In genomic region chr1:173870252-173871075, GRCh38 we compare ENCODE assay signal across 9 cellular contexts. TPM values are rescaled to one million over a fixed set of nuclear protein-coding genes. Genes with fewer than 3 reads are reported as not detected.
DNase-seq lines count a peak whose midpoint lies in the region; ATAC-seq, FAIRE-seq and TF ChIP-seq lines count a peak whose summit lies in the region.
"Had no signal": no experiment of that assay in that cellular context is flagged by ENCODE, and none has a peak within 500 bp of the region (broad histone marks: within the 10 kb centered on the region; RNA-seq: fewer than 3 reads in every experiment).

No MANE protein-coding gene starts in this region.

- FAIRE-seq in A549 (lab: Jason Lieb, UNC) = no peak

- POLR2A ChIA-PET in A549 (lab: Yijun Ruan, JAX) = no interaction called here

- 93% methylated on average over 15 of the region's 15 CpGs for WGBS in A549 (ENCODE audit: missing lambda C conversion rate)

- DNase-seq in A549 (ENCODE audit: low read depth in 1 of 2, low spot score in 1 of 2) (no peak), SK-MEL-5 (ENCODE audit: low read depth, low spot score) (peak; percentile 81), inferior parietal cortex (ENCODE audit: extremely low spot score) (peak; percentile 60), ACHN (no peak), SHP77 (lab: John Stamatoyannopoulos, UW) (no peak), NCI-H748 (lab: John Stamatoyannopoulos, UW; ENCODE audit: unreplicated experiment) (no peak), G401 (ENCODE audit: low spot score) (no peak)

- no peak overlapping the region for H3K4me3 ChIP-seq in A549
- H3K4me3 ChIP-seq: ovary had no signal

- no peak for TF ChIP-seq EP300 in A549 (IDR thresholded peaks at IDR 0.05)

- no peak for TF ChIP-seq RAD21 in A549 (conservative IDR thresholded peaks at IDR 0.05 in 1 of 2, IDR thresholded peaks at IDR 0.05 in 1 of 2)

- no peak overlapping the region for H3K4me2 ChIP-seq in A549

- ATAC-seq in A549 (no peak), GM18861 (IDR thresholded peaks at IDR 0.05; ENCODE audit: unreplicated experiment) (peak; percentile 35)

- H3K9me3 ChIP-seq in A549 = no peaks in the 10 kb centered on the region
- H3K9me3 ChIP-seq: ovary had no signal

- in situ Hi-C loops in SK-MEL-5 (cut with HindIII; ENCODE audit: low pct_unique_long_range_greater_than_20kb, low sequenced_read_pairs) = no loop called here
- in situ Hi-C loops in ACHN (cut with HindIII; ENCODE audit: low pct_ligation_motif_present, low pct_unique_long_range_greater_than_20kb, low sequenced_read_pairs) = no loop called here
- in situ Hi-C loops in G401 (cut with HindIII; ENCODE audit: low sequenced_read_pairs) = loop anchor here (10.0 kb wide), 1 partner anchor 54 kb away; no protein-coding TSS in a partner anchor

- TF ChIP-seq POLR2A in A549 (IDR thresholded peaks at IDR 0.05; ENCODE audit: low read length) = no peak

- TF ChIP-seq CTCF in A549 (IDR thresholded peaks at IDR 0.05) = no peak

- no peak overlapping the region for H3K27ac ChIP-seq in A549

- CTCF ChIA-PET in A549 (lab: Yijun Ruan, JAX) = interaction anchor here (0.6 to 2.6 kb wide), 4 partner anchors 8 to 479 kb away, joined by 3 to 14 read pairs (median 4); no protein-coding TSS in a partner anchor

- H3K4me1 ChIP-seq in A549 = peaks cover 7% of the 10 kb centered on the region

TF ChIP-seq in A549, 52 proteins besides CTCF, POLR2A, EP300 and RAD21:
- TF ChIP-seq MAFK (IDR thresholded peaks at IDR 0.05; ENCODE audit: partially characterized antibody) = peak; percentile 38
- TF ChIP-seq CHD2 (IDR thresholded peaks at IDR 0.05; ENCODE audit: low read length, partially characterized antibody) = no peak

RNA-seq across cellular contexts. Expression of gene ZBTB37, which starts 2.3 kb away (rescaled TPM):
- polyA plus RNA-seq in A549 (2011; rRNA removed) (3.0 TPM in 2 replicates), A549 (2017; fragmentation: RNase III; extraction: RNeasy Plus Mini Kit Qiagen cat#74134 plus additional on column Dnase treatment) (1.0 to 1.3 TPM (median 1.1 TPM) in 3 replicates)
- 0.33 and 0.60 TPM in 2 replicates for polyA plus RNA-seq in A549 (2012; cell fraction: cytosol; rRNA removed)
- 0.52 and 0.72 TPM in 2 replicates for polyA plus RNA-seq in A549 (2012; cell fraction: nucleus; rRNA removed)
- 13.4 and 15.1 TPM in 2 replicates for polyA minus RNA-seq in A549 (2011; rRNA and poly(A)+ RNA removed)
- 8.0 and 8.3 TPM in 2 replicates for total RNA-seq in SK-MEL-5 (2014; rRNA removed; shearing (Covaris generic))
- polyA plus RNA-seq in SK-MEL-5 (2015; cell fraction: cytosol; rRNA removed) = 2.0 TPM in 2 replicates
- polyA plus RNA-seq in SK-MEL-5 (2015; cell fraction: nucleus; rRNA removed) = 9.6 and 11.7 TPM in 2 replicates
- total RNA-seq in G401 (2014; rRNA removed; shearing (Covaris generic)) = 2.3 and 5.2 TPM in 2 replicates

RNA-seq across cellular contexts. Expression of gene GAS5, which starts 2.7 kb away (rescaled TPM):
- polyA plus RNA-seq in A549 (2011; rRNA removed) (1,735 and 1,903 TPM in 2 replicates), A549 (2017; fragmentation: RNase III; extraction: RNeasy Plus Mini Kit Qiagen cat#74134 plus additional on column Dnase treatment) (376 to 421 TPM (median 410 TPM) in 3 replicates)
- polyA plus RNA-seq in A549 (2012; cell fraction: cytosol; rRNA removed) = 363 and 466 TPM in 2 replicates
- polyA plus RNA-seq in A549 (2012; cell fraction: nucleus; rRNA removed) = 357 and 566 TPM in 2 replicates
- polyA minus RNA-seq in A549 (2011; rRNA and poly(A)+ RNA removed) = 384 and 446 TPM in 2 replicates
- 588 and 660 TPM in 2 replicates for total RNA-seq in SK-MEL-5 (2014; rRNA removed; shearing (Covaris generic))
- 242 and 314 TPM in 2 replicates for polyA plus RNA-seq in SK-MEL-5 (2015; cell fraction: cytosol; rRNA removed)
- polyA plus RNA-seq in SK-MEL-5 (2015; cell fraction: nucleus; rRNA removed) = 2,289 and 2,695 TPM in 2 replicates
- total RNA-seq in G401 (2014; rRNA removed; shearing (Covaris generic)) = 490 and 492 TPM in 2 replicates

RNA-seq across cellular contexts. Expression of gene CENPL, which starts 45.8 kb away (rescaled TPM):
- 15.6 and 20.2 TPM in 2 replicates for polyA plus RNA-seq in A549 (2011; rRNA removed)
- polyA plus RNA-seq in A549 (2012; cell fraction: cytosol; rRNA removed) = 5.8 and 6.4 TPM in 2 replicates
- 2.6 and 3.2 TPM in 2 replicates for polyA plus RNA-seq in A549 (2012; cell fraction: nucleus; rRNA removed)
- polyA plus RNA-seq in A549 (2017; fragmentation: RNase III; extraction: RNeasy Plus Mini Kit Qiagen cat#74134 plus additional on column Dnase treatment) = 10.8 to 12.5 TPM (median 11.3 TPM) in 3 replicates
- 12.7 and 15.4 TPM in 2 replicates for polyA minus RNA-seq in A549 (2011; rRNA and poly(A)+ RNA removed)
- total RNA-seq in SK-MEL-5 (2014; rRNA removed; shearing (Covaris generic)) = 24.0 and 28.0 TPM in 2 replicates
- polyA plus RNA-seq in SK-MEL-5 (2015; cell fraction: cytosol; rRNA removed) = 13.8 and 15.2 TPM in 2 replicates
- polyA plus RNA-seq in SK-MEL-5 (2015; cell fraction: nucleus; rRNA removed) = 11.8 and 18.5 TPM in 2 replicates
- 19.0 and 32.2 TPM in 2 replicates for total RNA-seq in G401 (2014; rRNA removed; shearing (Covaris generic))

RNA-seq across cellular contexts. Expression of gene DARS2, which starts 46.0 kb away (rescaled TPM):
- polyA plus RNA-seq in A549 (2011; rRNA removed) = 67.0 and 70.4 TPM in 2 replicates
- polyA plus RNA-seq in A549 (2012; cell fraction: cytosol; rRNA removed) = 25.1 and 26.1 TPM in 2 replicates
- 19.9 and 31.3 TPM in 2 replicates for polyA plus RNA-seq in A549 (2012; cell fraction: nucleus; rRNA removed)
- polyA plus RNA-seq in A549 (2017; fragmentation: RNase III; extraction: RNeasy Plus Mini Kit Qiagen cat#74134 plus additional on column Dnase treatment) = 42.9 to 43.3 TPM (median 43.1 TPM) in 3 replicates
- polyA minus RNA-seq in A549 (2011; rRNA and poly(A)+ RNA removed) = 50.1 and 53.4 TPM in 2 replicates
- total RNA-seq in SK-MEL-5 (2014; rRNA removed; shearing (Covaris generic)) = 38.6 and 49.5 TPM in 2 replicates
- polyA plus RNA-seq in SK-MEL-5 (2015; cell fraction: cytosol; rRNA removed) = 44.6 and 54.8 TPM in 2 replicates
- 32.5 and 34.6 TPM in 2 replicates for polyA plus RNA-seq in SK-MEL-5 (2015; cell fraction: nucleus; rRNA removed)
- total RNA-seq in G401 (2014; rRNA removed; shearing (Covaris generic)) = 36.5 and 40.1 TPM in 2 replicates

RNA-seq across cellular contexts. Expression of gene SERPINC1, which starts 46.7 kb away (rescaled TPM):
- 0.13 and 0.15 TPM in 2 replicates for polyA plus RNA-seq in A549 (2011; rRNA removed)
- polyA plus RNA-seq in A549 (2012; cell fraction: cytosol; rRNA removed) = 0.04 and 0.05 TPM in 2 replicates
- 0.20 TPM in 1 of 2 replicates, not detected in the other for polyA plus RNA-seq in A549 (2012; cell fraction: nucleus; rRNA removed)
- 0.05 to 0.13 TPM (median 0.05 TPM) in 3 replicates for polyA plus RNA-seq in A549 (2017; fragmentation: RNase III; extraction: RNeasy Plus Mini Kit Qiagen cat#74134 plus additional on column Dnase treatment)
- not detected in 2 replicates for polyA minus RNA-seq in A549 (2011; rRNA and poly(A)+ RNA removed)
- total RNA-seq in SK-MEL-5 (2014; rRNA removed; shearing (Covaris generic)) = not detected in 2 replicates
- polyA plus RNA-seq in SK-MEL-5 (2015; cell fraction: cytosol; rRNA removed) = not detected in 2 replicates
- not detected in 2 replicates for polyA plus RNA-seq in SK-MEL-5 (2015; cell fraction: nucleus; rRNA removed)
- not detected in 2 replicates for total RNA-seq in G401 (2014; rRNA removed; shearing (Covaris generic))

Comparison
In these comparisons a context has a peak if more than half of its experiments do, and no peak if none do; other contexts are left out.
1. DNase-seq: peak in SK-MEL-5 (single experiment) and inferior parietal cortex (single experiment); none in A549 (0 of 2), ACHN (single experiment), SHP77 (0 of 2), NCI-H748 (single experiment) and G401 (single experiment).